In genomic region chr9:129945314-129945713, GRCh38 we compare ENCODE assay signal across 12 cellular contexts.
DNase-seq lines count a peak whose midpoint lies in the region; ATAC-seq and TF ChIP-seq lines count a peak whose summit lies in the region.
"Had no signal": no experiment of that assay in that cellular context is flagged by ENCODE, and none has a peak within 500 bp of the region (broad histone marks: within the 10 kb centered on the region; RNA-seq: fewer than 3 reads in every experiment).

No MANE protein-coding gene starts in this region.

- H3K4me3 ChIP-seq in colonic mucosa (no peak overlapping the region), parathyroid adenoma (ENCODE audit: low read depth, low read length) (no peak overlapping the region)

- peak; percentile 10 for TF ChIP-seq CTCF in CD4-positive, alpha-beta T cell (IDR thresholded peaks at IDR 0.05)
- TF ChIP-seq CTCF in colonic mucosa (IDR thresholded peaks at IDR 0.05) (no peak), parathyroid adenoma (IDR thresholded peaks at IDR 0.05) (no peak)

- H3K4me1 ChIP-seq in colonic mucosa (no peaks in the 10 kb centered on the region), parathyroid adenoma (no peaks in the 10 kb centered on the region)

- no peak for DNase-seq in CD4-positive, alpha-beta T cell
- peak; percentile 65 to 80 for DNase-seq in NOMO-1 (lab: John Stamatoyannopoulos, UW; ENCODE audit: unreplicated experiment in 2 of 2)
- DNase-seq in colonic mucosa = no peak
- DNase-seq in iPS-NIHi11 (ENCODE audit: low spot score) = no peak
- no peak for DNase-seq in NCI-H2227 (lab: John Stamatoyannopoulos, UW; ENCODE audit: unreplicated experiment)
- no peak for DNase-seq in SHP77 (lab: John Stamatoyannopoulos, UW)
- no peak for DNase-seq in glomerular visceral epithelial cell (ENCODE audit: extremely low spot score)
- DNase-seq: anterior cingulate cortex, DMS153, foreskin melanocyte, nephron progenitor cell had no signal

- H3K27me3 Mint-ChIP-seq in CD4-positive, alpha-beta T cell = no peaks in the 10 kb centered on the region

- no peak overlapping the region for H2AFZ ChIP-seq in parathyroid adenoma

- peaks cover 6% of the 10 kb centered on the region for H3K9me3 Mint-ChIP-seq in CD4-positive, alpha-beta T cell

- H3K36me3 Mint-ChIP-seq in CD4-positive, alpha-beta T cell (ENCODE audit: low read depth) = peaks cover 64% of the 10 kb centered on the region

- no peaks in the 10 kb centered on the region for H3K79me2 ChIP-seq in parathyroid adenoma

- no peaks in the 10 kb centered on the region for H3K9me3 ChIP-seq in CD4-positive, alpha-beta T cell (ENCODE audit: control insufficient read depth, low read length)
- H3K9me3 ChIP-seq in colonic mucosa = no peaks in the 10 kb centered on the region
- H3K9me3 ChIP-seq in parathyroid adenoma (ENCODE audit: control insufficient read depth, low read length) = no peaks in the 10 kb centered on the region

- no peak overlapping the region for H3K4me2 ChIP-seq in parathyroid adenoma (ENCODE audit: low read length)

- POLR2A ChIA-PET in CD4-positive, alpha-beta T cell (lab: Charles Lee) = interaction anchor here (0.7 to 3.6 kb wide), 21 partner anchors 9 to 108 kb away, joined by 3 to 43 read pairs (median 4); partner anchors contain the start of genes FNBP1 and GPR107

- intact Hi-C loops in CD4-positive, alpha-beta T cell (cut with DNase I, micrococcal nuclease) = loop anchor here in 1 of 2 experiments (2.0 to 10.0 kb wide), 2 partner anchors 17 to 111 kb away; partner anchors contain the start of genes C9orf78 and USP20
- intact Hi-C loops in colonic mucosa (cut with DNase I) = no loop called here

- H3K27me3 ChIP-seq in CD4-positive, alpha-beta T cell (ENCODE audit: control insufficient read depth, insufficient read depth, low read length) = no peaks in the 10 kb centered on the region
- H3K27me3 ChIP-seq in colonic mucosa (no peaks in the 10 kb centered on the region), parathyroid adenoma (ENCODE audit: control insufficient read depth, insufficient read depth, low read length) (no peaks in the 10 kb centered on the region)

- peak overlapping the region; percentile 58 for H3K27ac ChIP-seq in CD4-positive, alpha-beta T cell (ENCODE audit: low read depth, low read length)
- H3K27ac ChIP-seq in colonic mucosa (peak overlapping the region; percentile 35), parathyroid adenoma (peak overlapping the region; percentile 39)

- CTCF ChIA-PET in CD4-positive, alpha-beta T cell (lab: Charles Lee) = interaction anchor here (0.6 to 2.1 kb wide), 5 partner anchors 18 to 93 kb away, joined by 3 to 7 read pairs (median 3); no protein-coding TSS in a partner anchor

- peak overlapping the region; percentile 27 for H3K4me3 Mint-ChIP-seq in CD4-positive, alpha-beta T cell
- H3K4me3 Mint-ChIP-seq: nephron progenitor cell had no signal

- H3K9ac ChIP-seq in colonic mucosa (ENCODE audit: low read depth in 2 of 2, low read length in 2 of 2) = no peak overlapping the region
- no peak overlapping the region for H3K9ac ChIP-seq in parathyroid adenoma

- peaks cover 67% of the 10 kb centered on the region for H3K4me1 Mint-ChIP-seq in CD4-positive, alpha-beta T cell (ENCODE audit: low read depth)
- H3K4me1 Mint-ChIP-seq: nephron progenitor cell had no signal

- ATAC-seq in CD4-positive, alpha-beta T cell (ENCODE audit: poor library complexity) = peak; percentile 58

- peak overlapping the region; percentile 76 for H3K27ac Mint-ChIP-seq in CD4-positive, alpha-beta T cell
- H3K27ac Mint-ChIP-seq: nephron progenitor cell had no signal

- H3K36me3 ChIP-seq in colonic mucosa (no peaks in the 10 kb centered on the region), parathyroid adenoma (ENCODE audit: control insufficient read depth, insufficient read depth, low read length) (no peaks in the 10 kb centered on the region)

Comparison
In these comparisons a context has a peak if more than half of its experiments do, and no peak if none do; other contexts are left out.
1. DNase-seq: peak in NOMO-1 (2 of 2); none in CD4-positive, alpha-beta T cell (0 of 10), colonic mucosa (single experiment), iPS-NIHi11 (single experiment), NCI-H2227 (single experiment), SHP77 (0 of 2) and glomerular visceral epithelial cell (single experiment).
2. Peak in every context shown above with its lines, with median percentiles within 50 percentile points of each other: H3K27ac ChIP-seq.